ENCODE assay signal across 8 cellular contexts in genomic region chr10:102072867-102073527, GRCh38. TPM values are rescaled to one million over a fixed set of nuclear protein-coding genes. Genes with fewer than 3 reads are reported as not detected.
DNase-seq lines count a peak whose midpoint lies in the region; ATAC-seq and TF ChIP-seq lines count a peak whose summit lies in the region.

No MANE protein-coding gene starts in this region.

- no peak overlapping the region for H3K23ac ChIP-seq in IMR-90 (ENCODE audit: low read depth, low read length)

- H3K9me3 Mint-ChIP-seq in naive thymus-derived CD8-positive, alpha-beta T cell, result no peaks in the 10 kb centered on the region
- no peaks in the 10 kb centered on the region for H3K9me3 Mint-ChIP-seq in stimulated activated memory B cell treated with anti-CD40 and anti-IgM and Interleukin-4, amounts not matched to agents 10 μg/mL and 1 μg/mL and 100 μg/mL, for 72 hours

- H2AK5ac ChIP-seq in IMR-90 (ENCODE audit: low read depth, low read length), result 0 out of 2 replicates have a peak overlapping the region, but pooled peaks have one; percentile 12

- peaks cover 0 to 4% (median 0%) of the 10 kb centered on the region in 3 donors for H3K36me3 Mint-ChIP-seq in naive thymus-derived CD8-positive, alpha-beta T cell
- peaks cover 5% of the 10 kb centered on the region for H3K36me3 Mint-ChIP-seq in stimulated activated memory B cell treated with anti-CD40 and anti-IgM and Interleukin-4, amounts not matched to agents 10 μg/mL and 1 μg/mL and 100 μg/mL, for 72 hours

- H3F3A ChIP-seq in DOHH2 (ENCODE audit: control insufficient read depth, insufficient read depth), result peaks cover 2% of the 10 kb centered on the region; the same call in 1 of the 2 replicates

- DNase-seq in IMR-90, result peak; percentile 73
- DNase-seq in OCI-M1 (lab: John Stamatoyannopoulos, UW), result peak; percentile 90
- peak; percentile 73 for DNase-seq in activated T-cell treated with anti-CD3 and anti-CD28 coated beads for 1 hour (ENCODE audit: low read depth)
- DNase-seq in naive thymus-derived CD8-positive, alpha-beta T cell, result peak; percentile 57 to 90 (median 74)

- H3K4me1 Mint-ChIP-seq in naive thymus-derived CD8-positive, alpha-beta T cell, result peaks cover 10 to 18% (median 14%) of the 10 kb centered on the region in 4 donors
- H3K4me1 Mint-ChIP-seq in stimulated activated memory B cell treated with anti-CD40 and anti-IgM and Interleukin-4, amounts not matched to agents 10 μg/mL and 1 μg/mL and 100 μg/mL, for 72 hours, result peaks cover 7% of the 10 kb centered on the region

- peak; percentile 99 for ATAC-seq in IMR-90 (ENCODE audit: low read depth)
- peak; percentile 85 for ATAC-seq in esophagus mucosa
- ATAC-seq in naive thymus-derived CD8-positive, alpha-beta T cell, result peak; percentile 96 to 99
- peak; percentile 84 for ATAC-seq in stimulated activated memory B cell treated with anti-CD40 and anti-IgM and Interleukin-4, amounts not matched to agents 10 μg/mL and 1 μg/mL and 100 μg/mL, for 72 hours
- no peak for ATAC-seq in HG03045 (IDR thresholded peaks at IDR 0.05; ENCODE audit: unreplicated experiment)

- H3K27ac Mint-ChIP-seq in naive thymus-derived CD8-positive, alpha-beta T cell, result peak overlapping the region in 4 of 10 donors; percentile 7 to 42 (median 16)
- no peak overlapping the region for H3K27ac Mint-ChIP-seq in stimulated activated memory B cell treated with anti-CD40 and anti-IgM and Interleukin-4, amounts not matched to agents 10 μg/mL and 1 μg/mL and 100 μg/mL, for 72 hours

- no peaks in the 10 kb centered on the region for H3K27me3 Mint-ChIP-seq in naive thymus-derived CD8-positive, alpha-beta T cell
- H3K27me3 Mint-ChIP-seq in stimulated activated memory B cell treated with anti-CD40 and anti-IgM and Interleukin-4, amounts not matched to agents 10 μg/mL and 1 μg/mL and 100 μg/mL, for 72 hours, result no peaks in the 10 kb centered on the region

- peaks cover 6% of the 10 kb centered on the region for H4K20me1 ChIP-seq in DOHH2 (ENCODE audit: control insufficient read depth, insufficient read depth, low read depth, low read length)
- H4K20me1 ChIP-seq in IMR-90 (ENCODE audit: insufficient read depth, low read length), result peaks cover 16% of the 10 kb centered on the region; the same call in 1 of the 2 replicates

- H3K27ac ChIP-seq in DOHH2 (ENCODE audit: low read depth, low read length), result no peak overlapping the region
- no peak overlapping the region for H3K27ac ChIP-seq in IMR-90 (ENCODE audit: insufficient read depth, low read length)

- no peak overlapping the region for H2BK5ac ChIP-seq in IMR-90 (ENCODE audit: low read depth, low read length, poor library complexity, severe bottlenecking)

- H3K56ac ChIP-seq in IMR-90 (ENCODE audit: extremely low read depth, insufficient read depth, low read length), result no peak overlapping the region

- H3K9me1 ChIP-seq in IMR-90 (ENCODE audit: insufficient read depth, low read length), result peaks cover 10% of the 10 kb centered on the region

- in situ Hi-C loops in IMR-90 (cut with MboI; ENCODE audit: low sequenced_read_pairs), result no loop called here

- dilution Hi-C loops in IMR-90 (cut with HindIII; ENCODE audit: low sequenced_read_pairs, unreplicated experiment), result no loop called here

- no peaks in the 10 kb centered on the region for H3K9me3 ChIP-seq in DOHH2 (ENCODE audit: control insufficient read depth, insufficient read depth, low read length)
- no peaks in the 10 kb centered on the region for H3K9me3 ChIP-seq in IMR-90 (ENCODE audit: control insufficient read depth, insufficient read depth, low read length)

- H3K4me3 Mint-ChIP-seq in naive thymus-derived CD8-positive, alpha-beta T cell, result no peak overlapping the region
- no peak overlapping the region for H3K4me3 Mint-ChIP-seq in stimulated activated memory B cell treated with anti-CD40 and anti-IgM and Interleukin-4, amounts not matched to agents 10 μg/mL and 1 μg/mL and 100 μg/mL, for 72 hours

- H3K9ac ChIP-seq in IMR-90 (ENCODE audit: low read depth, low read length), result no peak overlapping the region

- peaks cover 16% of the 10 kb centered on the region for H3K79me2 ChIP-seq in DOHH2 (ENCODE audit: control insufficient read depth, low read length)

- H3K4me3 ChIP-seq in DOHH2 (ENCODE audit: low read length) (no peak overlapping the region), IMR-90 (ENCODE audit: insufficient read depth, low read depth, low read length) (no peak overlapping the region)

- no peak overlapping the region for H2BK15ac ChIP-seq in IMR-90 (ENCODE audit: low read depth, low read length)

- no peak overlapping the region for H4K91ac ChIP-seq in IMR-90 (ENCODE audit: insufficient read depth, low read depth, low read length)

- H3K4ac ChIP-seq in IMR-90 (ENCODE audit: low read depth, low read length), result no peak overlapping the region

- no TSS peak for BruUV-seq in IMR-90 (replicated peaks; lab: Mats Ljungman, UMichigan)

- no peak for TF ChIP-seq POLR2A in IMR-90 (IDR thresholded peaks at IDR 0.05; ENCODE audit: low read depth, low read length)

- peak; percentile 88 for TF ChIP-seq RAD21 in IMR-90 (IDR thresholded peaks at IDR 0.05; ENCODE audit: low read length)

- peaks cover 18 to 24% of the 10 kb centered on the region in 2 experiments for H3K79me1 ChIP-seq in IMR-90 (ENCODE audit: low read depth in 1 of 2, low read length in 2 of 2)

- no peak overlapping the region for H4K5ac ChIP-seq in IMR-90 (ENCODE audit: low read depth, low read length)

- TF ChIP-seq CTCF in DOHH2 (IDR thresholded peaks at IDR 0.05; ENCODE audit: low read depth, low read length, poor library complexity, severe bottlenecking) (peak; percentile 94), IMR-90 (conservative IDR thresholded peaks at IDR 0.05; ENCODE audit: low read depth, low read length) (peak; percentile 90)

- no peak overlapping the region for H2BK120ac ChIP-seq in IMR-90 (ENCODE audit: low read depth, low read length)

- H4K8ac ChIP-seq in IMR-90 (ENCODE audit: low read depth in 2 of 2, low read length in 2 of 2), result no peak overlapping the region

- H3K18ac ChIP-seq in IMR-90 (ENCODE audit: low read depth, low read length), result no peak overlapping the region

- H2AK9ac ChIP-seq in IMR-90 (replicated peaks; ENCODE audit: low read depth, low read length, poor library complexity), result peak overlapping the region; percentile 77

- intact Hi-C loops in IMR-90 (cut with micrococcal nuclease), result loop anchor here (1.0 to 2.0 kb wide), 4 partner anchors 32 to 233 kb away; no protein-coding TSS in a partner anchor

- 25% methylated on average over 1 of the region's 3 CpGs; no CpG with 5 or more reads in 1 of the 2 experiments for WGBS in IMR-90 (ENCODE audit: extremely low coverage in 2 of 2, insufficient read length in 1 of 2), 2 experiments

- H3K4me2 ChIP-seq in DOHH2 (ENCODE audit: low read length) (no peak overlapping the region), IMR-90 (ENCODE audit: low read depth, low read length) (no peak overlapping the region)

- H3K14ac ChIP-seq in IMR-90 (replicated peaks; ENCODE audit: low read depth, low read length), result no peak overlapping the region

- POLR2A ChIA-PET in IMR-90 (lab: Charles Lee; ENCODE audit: unreplicated experiment), result interaction anchor here (0.6 kb wide), 1 partner anchor 232 kb away, joined by 3 read pairs; no protein-coding TSS in a partner anchor
- POLR2A ChIA-PET in naive thymus-derived CD8-positive, alpha-beta T cell (lab: Charles Lee), result interaction anchor here (1.0 kb wide), 1 partner anchor 42 kb away, joined by 3 read pairs; no protein-coding TSS in a partner anchor

- H3K36me3 ChIP-seq in DOHH2 (ENCODE audit: control insufficient read depth, low read length) (peaks cover 16% of the 10 kb centered on the region), IMR-90 (ENCODE audit: control insufficient read depth, insufficient read depth, low read length) (peaks cover 12% of the 10 kb centered on the region; the same call in 1 of the 2 replicates)

- peaks cover 7% of the 10 kb centered on the region; the same call in 1 of the 2 replicates for H3K4me1 ChIP-seq in DOHH2 (ENCODE audit: control insufficient read depth, low read length)
- no peaks in the 10 kb centered on the region for H3K4me1 ChIP-seq in IMR-90 (ENCODE audit: control insufficient read depth, insufficient read depth, low read length)

- H3K9me2 ChIP-seq in DOHH2 (replicated peaks; ENCODE audit: control insufficient read depth, low read length), result no peaks in the 10 kb centered on the region

- H2AFZ ChIP-seq in IMR-90 (replicated peaks; ENCODE audit: low read length, poor library complexity), result peak overlapping the region; percentile 47

- H3K27me3 ChIP-seq in DOHH2 (ENCODE audit: control insufficient read depth, low read length) (peaks cover 4% of the 10 kb centered on the region; the same call in 1 of the 2 replicates), IMR-90 (ENCODE audit: control insufficient read depth, insufficient read depth, low read length) (no peaks in the 10 kb centered on the region)

- no peak overlapping the region for H2BK20ac ChIP-seq in IMR-90 (ENCODE audit: low read depth, low read length)

- CTCF ChIA-PET in IMR-90 (lab: Yijun Ruan, JAX), result interaction anchor here (0.6 to 1.9 kb wide), 8 partner anchors 10 to 237 kb away, joined by 3 to 6 read pairs (median 4); no protein-coding TSS in a partner anchor

RNA-seq across cellular contexts. Expression of gene HPS6, which starts 7.8 kb away (rescaled TPM):
- total RNA-seq in IMR-90 (2012; rRNA removed) (21.9 and 23.1 TPM in 2 replicates), esophagus mucosa (14.2 TPM)
- 10.5 and 11.3 TPM in 2 replicates for polyA plus RNA-seq in IMR-90 (2012; rRNA removed)
- 8.6 and 13.8 TPM in 2 replicates for polyA plus RNA-seq in IMR-90 (2012; cell fraction: cytosol; rRNA removed)
- polyA plus RNA-seq in IMR-90 (2012; cell fraction: nucleus; rRNA removed; ENCODE audit: low replicate concordance), result 2.5 and 6.5 TPM in 2 replicates
- total RNA-seq in naive thymus-derived CD8-positive, alpha-beta T cell, result 10 to 100 TPM; 21.2 to 22.0 TPM
- polyA plus RNA-seq in naive thymus-derived CD8-positive, alpha-beta T cell, result 10 to 100 TPM; 14.6 to 22.0 (median 16.8) TPM

RNA-seq across cellular contexts. Expression of gene ARMH3, which starts 17.0 kb away (rescaled TPM):
- total RNA-seq in IMR-90 (2012; rRNA removed) (13.1 and 20.6 TPM in 2 replicates), esophagus mucosa (21.7 TPM)
- polyA plus RNA-seq in IMR-90 (2012; rRNA removed), result 12.1 and 12.5 TPM in 2 replicates
- 7.1 and 7.3 TPM in 2 replicates for polyA plus RNA-seq in IMR-90 (2012; cell fraction: cytosol; rRNA removed)
- 10.5 and 18.9 TPM in 2 replicates for polyA plus RNA-seq in IMR-90 (2012; cell fraction: nucleus; rRNA removed; ENCODE audit: low replicate concordance)
- total RNA-seq in naive thymus-derived CD8-positive, alpha-beta T cell, result 10 to 100 TPM; 29.9 to 30.2 TPM
- polyA plus RNA-seq in naive thymus-derived CD8-positive, alpha-beta T cell, result 10 to 100 TPM; 19.9 to 23.1 (median 21.7) TPM

RNA-seq across cellular contexts. Expression of gene LDB1, which starts 47.2 kb away (rescaled TPM):
- 45.3 and 47.9 TPM in 2 replicates for total RNA-seq in IMR-90 (2012; rRNA removed)
- 92.4 and 100 TPM in 2 replicates for polyA plus RNA-seq in IMR-90 (2012; rRNA removed)
- 40.2 and 67.9 TPM in 2 replicates for polyA plus RNA-seq in IMR-90 (2012; cell fraction: cytosol; rRNA removed)
- 464 and 468 TPM in 2 replicates for polyA plus RNA-seq in IMR-90 (2012; cell fraction: nucleus; rRNA removed; ENCODE audit: low replicate concordance)
- total RNA-seq in esophagus mucosa, result 28.9 TPM
- 100 to 1,000 TPM; 149 to 156 TPM for total RNA-seq in naive thymus-derived CD8-positive, alpha-beta T cell
- 10 to 100 TPM; 29.2 to 45.1 (median 40.7) TPM for polyA plus RNA-seq in naive thymus-derived CD8-positive, alpha-beta T cell

RNA-seq across cellular contexts. Expression of gene PPRC1, which starts 59.8 kb away (rescaled TPM):
- total RNA-seq in IMR-90 (2012; rRNA removed), result 11.4 and 11.8 TPM in 2 replicates
- polyA plus RNA-seq in IMR-90 (2012; rRNA removed), result 38.7 and 40.7 TPM in 2 replicates
- 20.9 and 23.5 TPM in 2 replicates for polyA plus RNA-seq in IMR-90 (2012; cell fraction: cytosol; rRNA removed)
- 117 and 123 TPM in 2 replicates for polyA plus RNA-seq in IMR-90 (2012; cell fraction: nucleus; rRNA removed; ENCODE audit: low replicate concordance)
- total RNA-seq in esophagus mucosa, result 27.4 TPM
- total RNA-seq in naive thymus-derived CD8-positive, alpha-beta T cell, result 10 to 100 TPM; 42.4 to 45.1 TPM
- 10 to 100 TPM in 2 of 3 donors, 1 to 10 TPM in 1; 6.2 to 23.7 (median 13.5) TPM for polyA plus RNA-seq in naive thymus-derived CD8-positive, alpha-beta T cell
